1 cellular context compared by ENCODE assay signal in the genomic region with DNA sequence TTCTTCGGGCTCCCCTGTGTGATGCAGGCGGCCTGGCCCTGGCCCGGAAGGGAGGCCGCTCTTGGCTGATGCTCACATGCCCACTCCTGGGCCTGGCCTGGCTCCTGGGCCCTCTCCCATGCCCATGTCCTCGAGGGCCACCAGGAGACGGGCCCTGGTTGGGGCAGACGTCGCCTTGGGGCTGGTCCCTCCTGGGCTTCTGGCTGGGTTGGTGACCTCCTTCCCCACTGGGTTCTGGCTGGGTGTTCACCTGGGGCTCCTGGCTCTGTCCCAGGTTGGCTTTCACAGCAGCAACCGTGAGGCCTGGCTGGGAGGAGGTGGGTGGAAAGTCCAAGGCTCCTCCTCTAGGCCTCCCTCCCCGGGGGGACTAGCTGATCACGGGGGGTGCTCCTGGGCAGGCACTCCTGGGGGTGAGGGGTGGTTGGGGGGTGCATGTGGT.
TF ChIP-seq lines count a peak whose summit lies in the region.

No MANE protein-coding gene starts in this region.

TF ChIP-seq in HepG2, 621 proteins besides CTCF, POLR2A, EP300 and RAD21 (continued from another document):
- TF ChIP-seq, protein P1, sequence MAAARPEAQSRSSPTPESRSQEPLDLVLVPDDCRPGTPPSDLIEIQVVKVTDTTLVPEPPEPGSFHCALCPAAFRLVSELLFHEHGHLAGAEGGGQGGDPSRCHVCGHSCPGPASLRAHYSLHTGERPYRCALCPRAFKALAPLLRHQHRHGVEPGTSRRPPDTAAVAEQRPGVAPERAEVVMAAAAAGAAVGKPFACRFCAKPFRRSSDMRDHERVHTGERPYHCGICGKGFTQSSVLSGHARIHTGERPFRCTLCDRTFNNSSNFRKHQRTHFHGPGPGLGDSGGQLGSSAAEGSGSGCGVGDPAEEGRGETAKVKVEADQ (CRISPR knock-in tag; IDR thresholded peaks at IDR 0.05; ENCODE audit: borderline replicate concordance): 0 out of 2 replicates have a peak, but pooled peaks have one; percentile 21
- TF ChIP-seq, protein P2, sequence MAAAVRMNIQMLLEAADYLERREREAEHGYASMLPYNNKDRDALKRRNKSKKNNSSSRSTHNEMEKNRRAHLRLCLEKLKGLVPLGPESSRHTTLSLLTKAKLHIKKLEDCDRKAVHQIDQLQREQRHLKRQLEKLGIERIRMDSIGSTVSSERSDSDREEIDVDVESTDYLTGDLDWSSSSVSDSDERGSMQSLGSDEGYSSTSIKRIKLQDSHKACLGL (CRISPR knock-in tag; IDR thresholded peaks at IDR 0.05): peak; percentile 84; the same call in 1 of the 2 replicates
- TF ChIP-seq PCBP1 (IDR thresholded peaks at IDR 0.05; ENCODE audit: borderline replicate concordance, low read depth, low read length): 0 out of 2 replicates have a peak, but pooled peaks have one; percentile 14
- TF ChIP-seq, protein P3, sequence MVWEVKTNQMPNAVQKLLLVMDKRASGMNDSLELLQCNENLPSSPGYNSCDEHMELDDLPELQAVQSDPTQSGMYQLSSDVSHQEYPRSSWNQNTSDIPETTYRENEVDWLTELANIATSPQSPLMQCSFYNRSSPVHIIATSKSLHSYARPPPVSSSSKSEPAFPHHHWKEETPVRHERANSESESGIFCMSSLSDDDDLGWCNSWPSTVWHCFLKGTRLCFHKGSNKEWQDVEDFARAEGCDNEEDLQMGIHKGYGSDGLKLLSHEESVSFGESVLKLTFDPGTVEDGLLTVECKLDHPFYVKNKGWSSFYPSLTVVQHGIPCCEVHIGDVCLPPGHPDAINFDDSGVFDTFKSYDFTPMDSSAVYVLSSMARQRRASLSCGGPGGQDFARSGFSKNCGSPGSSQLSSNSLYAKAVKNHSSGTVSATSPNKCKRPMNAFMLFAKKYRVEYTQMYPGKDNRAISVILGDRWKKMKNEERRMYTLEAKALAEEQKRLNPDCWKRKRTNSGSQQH (CRISPR knock-in tag; IDR thresholded peaks at IDR 0.05; ENCODE audit: low read depth): 0 out of 2 replicates have a peak, but pooled peaks have one; percentile 19
- TF ChIP-seq, protein P4, sequence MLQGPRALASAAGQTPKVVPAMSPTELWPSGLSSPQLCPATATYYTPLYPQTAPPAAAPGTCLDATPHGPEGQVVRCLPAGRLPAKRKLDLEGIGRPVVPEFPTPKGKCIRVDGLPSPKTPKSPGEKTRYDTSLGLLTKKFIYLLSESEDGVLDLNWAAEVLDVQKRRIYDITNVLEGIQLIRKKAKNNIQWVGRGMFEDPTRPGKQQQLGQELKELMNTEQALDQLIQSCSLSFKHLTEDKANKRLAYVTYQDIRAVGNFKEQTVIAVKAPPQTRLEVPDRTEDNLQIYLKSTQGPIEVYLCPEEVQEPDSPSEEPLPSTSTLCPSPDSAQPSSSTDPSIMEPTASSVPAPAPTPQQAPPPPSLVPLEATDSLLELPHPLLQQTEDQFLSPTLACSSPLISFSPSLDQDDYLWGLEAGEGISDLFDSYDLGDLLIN (CRISPR knock-in tag; IDR thresholded peaks at IDR 0.05; ENCODE audit: borderline replicate concordance): no peak
- TF ChIP-seq ZNF720 (CRISPR knock-in tag; IDR thresholded peaks at IDR 0.05): no peak
- TF ChIP-seq ZNF563 (CRISPR knock-in tag; IDR thresholded peaks at IDR 0.05): peak; percentile 73; the same call in 1 of the 2 replicates
- TF ChIP-seq ZSCAN29 (CRISPR knock-in tag; conservative IDR thresholded peaks at IDR 0.05): no peak
- TF ChIP-seq HNRNPL (IDR thresholded peaks at IDR 0.05; ENCODE audit: low read depth, low read length): peak; percentile 89
- no peak for TF ChIP-seq ZNF3 (CRISPR knock-in tag; IDR thresholded peaks at IDR 0.05)
- TF ChIP-seq ZBTB8A (CRISPR knock-in tag; IDR thresholded peaks at IDR 0.05; ENCODE audit: borderline replicate concordance, low read depth): 0 out of 2 replicates have a peak, but pooled peaks have one; percentile 36
- TF ChIP-seq ZBTB42 (CRISPR knock-in tag; IDR thresholded peaks at IDR 0.05): no peak
- no peak for TF ChIP-seq SRSF4 (IDR thresholded peaks at IDR 0.05; ENCODE audit: low read depth, low read length, poor library complexity, severe bottlenecking)
TF ChIP-seq in HepG2: peak in this region for 71.
